Comparison of ENCODE assay signal across 7 cellular contexts in genomic region chr18:23967321-23968089, GRCh38. TPM values are rescaled to one million over a fixed set of nuclear protein-coding genes. Genes with fewer than 3 reads are reported as not detected.
DNase-seq lines count a peak whose midpoint lies in the region; ATAC-seq lines count a peak whose summit lies in the region.

No MANE protein-coding gene starts in this region.

- DNase-seq in NOMO-1 treated with DMSO at 0.1 percent for 48 hours (lab: John Stamatoyannopoulos, UW; ENCODE audit: unreplicated experiment) (peak; percentile 81), myocyte (ENCODE audit: low read depth) (peak; percentile 69), inferior parietal cortex (ENCODE audit: extremely low spot score) (no peak), NCI-H2171 (lab: John Stamatoyannopoulos, UW) (no peak), dermis blood vessel endothelial cell (no peak)

- ATAC-seq in GM18907 (IDR thresholded peaks at IDR 0.05; ENCODE audit: unreplicated experiment), result peak; percentile 83
- ATAC-seq in HG02678 (IDR thresholded peaks at IDR 0.05; ENCODE audit: unreplicated experiment), result peak; percentile 72

RNA-seq across cellular contexts. Expression of gene TTC39C, which starts 47.0 kb away (rescaled TPM):
- total RNA-seq in myocyte (14.8 and 16.4 TPM in 2 replicates), dermis blood vessel endothelial cell (2.0 TPM in 2 replicates)
- polyA plus RNA-seq in myocyte (2012), result 12.9 TPM

Comparison
In these comparisons a context has a peak if more than half of its experiments do, and no peak if none do; other contexts are left out.
1. DNase-seq: peak in NOMO-1 treated with DMSO at 0.1 percent for 48 hours (single experiment) and myocyte (single experiment); none in inferior parietal cortex (single experiment), NCI-H2171 (single experiment) and dermis blood vessel endothelial cell (single experiment).